In genomic region chr11:72924568-72925190, GRCh38 we compare ENCODE assay signal across 8 cellular contexts.
A peak's percentile ranks its signal among the peaks of the same experiment; 100 is the strongest.
DNase-seq lines count a peak whose midpoint lies in the region; ATAC-seq and TF ChIP-seq lines count a peak whose summit lies in the region.

No MANE protein-coding gene starts in this region.

- H3K4me3 ChIP-seq in spleen = no peak overlapping the region

- intact Hi-C loops in spleen (cut with DNase I; ENCODE audit: low total_unique reads) = loop anchor here (5.0 kb wide), 1 partner anchor 253 kb away; no protein-coding TSS in a partner anchor

- TF ChIP-seq CTCF in GM13976 (IDR thresholded peaks at IDR 0.05; ENCODE audit: borderline replicate concordance, control extremely low read depth, extremely low read depth, insufficient read depth, missing control alignments) (peak; percentile 20), spleen (IDR thresholded peaks at IDR 0.05 in 8 of 11, conservative IDR thresholded peaks at IDR 0.05 in 3 of 11) (peak; percentile 21 to 64 (median 54))

- DNase-seq in GM13976 (ENCODE audit: low spot score) (peak; percentile 41), OCI-M1 (lab: John Stamatoyannopoulos, UW) (peak; percentile 88), fibroblast of the conjunctiva (ENCODE audit: low read depth) (peak; percentile 43), spleen (no peak), NCI-H524 treated with DMSO at 0.1 percent for 48 hours (lab: John Stamatoyannopoulos, UW) (no peak), NCI-H187 treated with DMSO at 0.1 percent for 48 hours (lab: John Stamatoyannopoulos, UW) (no peak)

- H3K27me3 ChIP-seq in spleen (replicated peaks in 1 of 7) = no peaks in the 10 kb centered on the region

- WGBS in spleen, 5 donors = 89 to 100% (median 98%) methylated on average over 1 of the region's 1 CpG

- H3K4me1 ChIP-seq in spleen = peaks cover 0 to 84% (median 29%) of the 10 kb centered on the region in 6 donors

- TF ChIP-seq POLR2A in spleen (IDR thresholded peaks at IDR 0.05) = no peak

- H3K36me3 ChIP-seq in spleen = peaks cover 0 to 35% (median 11%) of the 10 kb centered on the region in 6 donors

- H3K9me3 ChIP-seq in spleen = no peaks in the 10 kb centered on the region

- H3K27ac ChIP-seq in spleen = peak overlapping the region in 6 of 8 donors; percentile 9 to 54 (median 30)

- ATAC-seq in GM21381 (IDR thresholded peaks at IDR 0.05; ENCODE audit: unreplicated experiment) = no peak
- ATAC-seq in GM21825 (IDR thresholded peaks at IDR 0.05; ENCODE audit: unreplicated experiment) = no peak

- in situ Hi-C loops in GM13976 (cut with MboI; ENCODE audit: low sequenced_read_pairs, unreplicated experiment) = no loop called here

Comparison
In these comparisons a context has a peak if more than half of its experiments do, and no peak if none do; other contexts are left out.
1. DNase-seq: peak in GM13976 (single experiment), OCI-M1 (single experiment) and fibroblast of the conjunctiva (single experiment); none in spleen (single experiment), NCI-H524 treated with DMSO at 0.1 percent for 48 hours (single experiment) and NCI-H187 treated with DMSO at 0.1 percent for 48 hours (single experiment).